29 cellular contexts compared by ENCODE assay signal in the genomic region with DNA sequence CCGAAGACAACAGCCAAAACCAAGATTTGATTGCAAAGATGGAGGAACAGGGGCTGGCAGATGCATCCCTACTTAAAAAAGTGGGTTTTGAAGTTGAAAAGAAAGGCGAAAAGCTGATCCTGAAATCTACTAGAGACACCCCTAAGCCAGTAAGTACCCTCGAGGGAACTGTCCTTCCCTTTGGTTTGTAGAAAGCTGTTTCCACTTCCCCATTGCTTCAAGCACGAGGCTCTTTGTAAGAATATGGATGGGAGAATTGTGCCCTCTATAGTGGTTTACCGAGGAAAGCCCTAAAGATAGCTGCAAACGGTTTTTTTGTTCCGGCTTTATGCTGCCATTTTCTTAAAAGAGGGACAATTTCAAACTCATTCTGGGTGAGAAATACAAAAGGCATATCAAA.
DNase-seq lines count a peak whose midpoint lies in the region; ATAC-seq and TF ChIP-seq lines count a peak whose summit lies in the region.
"Had no signal": no experiment of that assay in that cellular context is flagged by ENCODE, and none has a peak within 500 bp of the region (broad histone marks: within the 10 kb centered on the region; RNA-seq: fewer than 3 reads in every experiment).

No MANE protein-coding gene starts in this region.

- intact Hi-C loops in lower leg skin (cut with DNase I; ENCODE audit: low total_unique reads), result no loop called here

- DNase-seq in HL-60 (ENCODE audit: low read depth in 1 of 2, low spot score in 1 of 2) (peak; percentile 17 to 45), NOMO-1 (lab: John Stamatoyannopoulos, UW; ENCODE audit: unreplicated experiment in 2 of 2) (peak; percentile 38 to 66), astrocyte of the spinal cord (ENCODE audit: low read depth, low spot score) (peak; percentile 12), osteocyte (ENCODE audit: extremely low spot score, unreplicated experiment) (no peak), NAMALWA (ENCODE audit: low spot score) (no peak), lower leg skin (ENCODE audit: low spot score in 2 of 2) (no peak)
- DNase-seq: activated B cell treated with CpG ODN at 0.5 μM for 24 hours; activated CD4-positive, alpha-beta T cell treated with anti-CD3 and anti-CD28 coated beads, Interleukin-2, amount 10 ng/mL, durations not matched to agents 7 days and 5 days; activated effector memory CD4-positive, alpha-beta T cell treated with Interleukin-2 at 50 U/mL for 16 hours; activated T-cell treated with anti-CD3 and anti-CD28 coated beads, Interleukin-2, amount 50 U/mL, for 1 hour; CD8-positive, alpha-beta memory T cell; DMS 273 treated with DMSO at 0.1 percent for 48 hours; effector CD4-positive, alpha-beta T cell; mucosa of descending colon; natural killer cell; NCI-H1417 treated with DMSO at 0.1 percent for 48 hours; NCI-H2081 treated with DMSO at 0.1 percent for 48 hours; NCI-H226; SK-N-SH; small intestine; testis had no signal

- H3K36me3 Mint-ChIP-seq in osteocyte (ENCODE audit: unreplicated experiment), result peaks cover 18% of the 10 kb centered on the region
- H3K36me3 Mint-ChIP-seq: natural killer cell had no signal

- no peaks in the 10 kb centered on the region for H3K27me3 ChIP-seq in HL-60 (ENCODE audit: insufficient read depth, poor library complexity, severe bottlenecking)
- H3K27me3 ChIP-seq: gastroesophageal sphincter, right atrium auricular region, testis had no signal

- TF ChIP-seq CTCF in HL-60 (IDR thresholded peaks at IDR 0.05; ENCODE audit: insufficient read depth, low read length) (no peak), astrocyte of the spinal cord (IDR thresholded peaks at IDR 0.05; ENCODE audit: low read depth, low read length) (no peak), osteocyte (IDR thresholded peaks at IDR 0.05) (no peak), lower leg skin (IDR thresholded peaks at IDR 0.05) (no peak)

- peak overlapping the region; percentile 17 for H3K27ac Mint-ChIP-seq in osteocyte (ENCODE audit: unreplicated experiment)
- H3K27ac Mint-ChIP-seq: activated B cell treated with CpG ODN at 0.5 μM for 24 hours; activated CD4-positive, alpha-beta T cell treated with anti-CD3 and anti-CD28 coated beads, Interleukin-2, amount 10 ng/mL, durations not matched to agents 7 days and 5 days; activated naive CD8-positive, alpha-beta T cell; IgD-negative memory B cell; stimulated activated naive CD8-positive, alpha-beta T cell treated with anti-CD3 and anti-CD28 coated beads, Interleukin-15, Interleukin-2, amounts not matched to agents 100 ng/mL and 50 ng/mL, for 24 hours had no signal

- 82 to 83% methylated on average over 7 of the region's 7 CpGs for WGBS in lower leg skin, 2 donors

- ATAC-seq in GM21367 (IDR thresholded peaks at IDR 0.05; ENCODE audit: unreplicated experiment), result no peak
- ATAC-seq: gastroesophageal sphincter, mucosa of descending colon, natural killer cell had no signal

- no peak overlapping the region for H3K4me3 ChIP-seq in HL-60 (replicated peaks; ENCODE audit: insufficient read depth, low read length)
- H3K4me3 ChIP-seq in astrocyte of the spinal cord (ENCODE audit: low read depth, low read length), result no peak overlapping the region
- no peak overlapping the region for H3K4me3 ChIP-seq in lower leg skin (ENCODE audit: low read depth, poor library complexity, severe bottlenecking)
- H3K4me3 ChIP-seq: gastroesophageal sphincter, mucosa of descending colon, right atrium auricular region, testis had no signal

- H3K27ac ChIP-seq in HL-60 (replicated peaks), result peak overlapping the region; percentile 3; the same call in 1 of the 2 replicates
- H3K27ac ChIP-seq: gastroesophageal sphincter, parathyroid adenoma, right atrium auricular region, RWPE1, testis had no signal

- H3K9me3 Mint-ChIP-seq in osteocyte (ENCODE audit: unreplicated experiment), result no peaks in the 10 kb centered on the region
- H3K9me3 Mint-ChIP-seq: activated B cell treated with CpG ODN at 0.5 μM for 24 hours; activated CD4-positive, alpha-beta T cell treated with anti-CD3 and anti-CD28 coated beads, Interleukin-2, amount 10 ng/mL, durations not matched to agents 7 days and 5 days; natural killer cell; stimulated activated naive CD8-positive, alpha-beta T cell treated with anti-CD3 and anti-CD28 coated beads, Interleukin-15, Interleukin-2, amounts not matched to agents 100 ng/mL and 50 ng/mL, for 24 hours had no signal

- no peak for TF ChIP-seq POLR2A in lower leg skin (IDR thresholded peaks at IDR 0.05)

- H3K4me1 Mint-ChIP-seq in osteocyte (ENCODE audit: unreplicated experiment), result peaks cover 39% of the 10 kb centered on the region
- H3K4me1 Mint-ChIP-seq: CD8-positive, alpha-beta memory T cell; IgD-negative memory B cell had no signal

- H3K27me3 Mint-ChIP-seq in osteocyte (ENCODE audit: unreplicated experiment), result no peaks in the 10 kb centered on the region
- H3K27me3 Mint-ChIP-seq: activated B cell treated with CpG ODN at 0.5 μM for 24 hours; activated CD4-positive, alpha-beta T cell treated with anti-CD3 and anti-CD28 coated beads, Interleukin-2, amount 10 ng/mL, durations not matched to agents 7 days and 5 days; activated naive CD8-positive, alpha-beta T cell; CD8-positive, alpha-beta memory T cell; IgD-negative memory B cell; stimulated activated naive CD8-positive, alpha-beta T cell treated with anti-CD3 and anti-CD28 coated beads, Interleukin-15, Interleukin-2, amounts not matched to agents 100 ng/mL and 50 ng/mL, for 24 hours had no signal

- peak overlapping the region; percentile 68 for H3K4me3 Mint-ChIP-seq in osteocyte (ENCODE audit: unreplicated experiment)
- H3K4me3 Mint-ChIP-seq: activated B cell treated with CpG ODN at 0.5 μM for 24 hours; activated CD4-positive, alpha-beta T cell treated with anti-CD3 and anti-CD28 coated beads, Interleukin-2, amount 10 ng/mL, durations not matched to agents 7 days and 5 days; activated naive CD8-positive, alpha-beta T cell; CD8-positive, alpha-beta memory T cell; IgD-negative memory B cell; natural killer cell; stimulated activated naive CD8-positive, alpha-beta T cell treated with anti-CD3 and anti-CD28 coated beads, Interleukin-15, Interleukin-2, amounts not matched to agents 100 ng/mL and 50 ng/mL, for 24 hours had no signal

- in situ Hi-C loops in astrocyte of the spinal cord (cut with HindIII; ENCODE audit: low sequenced_read_pairs), result no loop called here

Comparison
In these comparisons a context has a peak if more than half of its experiments do, and no peak if none do; other contexts are left out.
1. DNase-seq: peak in HL-60 (2 of 2), NOMO-1 (2 of 2) and astrocyte of the spinal cord (single experiment); none in osteocyte (single experiment), NAMALWA (single experiment) and lower leg skin (0 of 2).